In genomic region chr7:73851410-73852338, GRCh38 we compare ENCODE assay signal across 1 cellular context.
TF ChIP-seq lines count a peak whose summit lies in the region.

No MANE protein-coding gene starts in this region.

TF ChIP-seq in A549, 52 proteins besides CTCF, POLR2A, EP300 and RAD21 (continued from another document):
- TF ChIP-seq JUN (IDR thresholded peaks at IDR 0.05) (0 out of 5 replicates have a peak, but pooled peaks of 1 of the 2 experiments have one; percentile 39), ATOH8 (CRISPR knock-in tag; IDR thresholded peaks at IDR 0.05; ENCODE audit: low read depth) (no peak), HMGXB4 (CRISPR knock-in tag; IDR thresholded peaks at IDR 0.05; ENCODE audit: borderline replicate concordance) (no peak), MYC (IDR thresholded peaks at IDR 0.05; ENCODE audit: borderline replicate concordance, low read length) (no peak), PHF8 (IDR thresholded peaks at IDR 0.05; ENCODE audit: borderline replicate concordance, low read depth) (no peak), BCL3 (IDR thresholded peaks at IDR 0.05) (no peak), HOXA7 (CRISPR knock-in tag; IDR thresholded peaks at IDR 0.05) (no peak), USF2 (IDR thresholded peaks at IDR 0.05) (0 out of 2 replicates have a peak, but pooled peaks have one; percentile 20), KDM5A (IDR thresholded peaks at IDR 0.05) (no peak), GATA3 (IDR thresholded peaks at IDR 0.05; ENCODE audit: borderline replicate concordance) (peak; percentile 80), FOSB (CRISPR knock-in tag; IDR thresholded peaks at IDR 0.05) (no peak), ZNF302 (CRISPR knock-in tag; IDR thresholded peaks at IDR 0.05) (no peak), CBX8 (IDR thresholded peaks at IDR 0.05) (no peak), FOXS1 (CRISPR knock-in tag; IDR thresholded peaks at IDR 0.05) (no peak), ZFP36 (IDR thresholded peaks at IDR 0.05; ENCODE audit: borderline replicate concordance, partially characterized antibody) (no peak), RFX5 (IDR thresholded peaks at IDR 0.05) (no peak), HOXB5 (CRISPR knock-in tag; IDR thresholded peaks at IDR 0.05) (no peak), CBX2 (IDR thresholded peaks at IDR 0.05; ENCODE audit: borderline replicate concordance, low read depth) (no peak), TP53 (CRISPR knock-in tag; IDR thresholded peaks at IDR 0.05) (no peak), CHD2 (IDR thresholded peaks at IDR 0.05; ENCODE audit: low read length, partially characterized antibody) (no peak), HOXB13 (CRISPR knock-in tag; IDR thresholded peaks at IDR 0.05; ENCODE audit: low read depth) (no peak), NPAS2 (CRISPR knock-in tag; IDR thresholded peaks at IDR 0.05; ENCODE audit: borderline replicate concordance) (no peak), JUNB (IDR thresholded peaks at IDR 0.05) (peak; percentile 42; the same call in 1 of the 2 replicates)
TF ChIP-seq in A549: peak in this region for 9.
